ENCODE assay signal across 8 cellular contexts in genomic region chrX:47482512-47483309, GRCh38. TPM values are rescaled to one million over a fixed set of nuclear protein-coding genes. Genes with fewer than 3 reads are reported as not detected.
DNase-seq lines count a peak whose midpoint lies in the region; ATAC-seq and TF ChIP-seq lines count a peak whose summit lies in the region.

TSS of gene ZNF41 (minus strand) at chrX:47483222. CDS start at chrX:47467481, 15,741 bp downstream.

- no peaks in the 10 kb centered on the region for H3K9me2 ChIP-seq in GM23248 (ENCODE audit: insufficient read depth)
- no peaks in the 10 kb centered on the region for H3K9me2 ChIP-seq in Karpas-422 (replicated peaks; ENCODE audit: insufficient read depth, low read length)

- TF ChIP-seq CTCF in Peyer's patch (IDR thresholded peaks at IDR 0.05), result no peak

- intact Hi-C loops in naive thymus-derived CD4-positive, alpha-beta T cell (cut with micrococcal nuclease), result loop anchor here (1.0 to 10.0 kb wide), 17 partner anchors 41 to 355 kb away; partner anchors contain the start of genes ARAF (in 2 of the 2), CDK16 (in 2 of the 2), ELK1 (in 2 of the 2) and RBM10 (in 2 of the 2)

- H3K4me1 ChIP-seq in GM23248 (ENCODE audit: insufficient read depth) (peaks cover 22% of the 10 kb centered on the region), Karpas-422 (ENCODE audit: low read length) (peaks cover 27% of the 10 kb centered on the region), Peyer's patch (peaks cover 0 to 6% (median 2%) of the 10 kb centered on the region in 4 donors)
- peaks cover 9 to 22% of the 10 kb centered on the region in 2 donors for H3K4me1 ChIP-seq in naive thymus-derived CD4-positive, alpha-beta T cell (ENCODE audit: control insufficient read depth in 2 of 2, insufficient read depth in 2 of 2, low read length in 2 of 2)

- H3K79me2 ChIP-seq in GM23248 (ENCODE audit: insufficient read depth) (peaks cover 82% of the 10 kb centered on the region), Karpas-422 (ENCODE audit: low read length) (peaks cover 44% of the 10 kb centered on the region)

- H3K4me3 Mint-ChIP-seq in naive thymus-derived CD4-positive, alpha-beta T cell, result peak within 1 kb of the TSS; percentile 81 to 97 (median 90)
- peak within 1 kb of the TSS; percentile 85 for H3K4me3 Mint-ChIP-seq in stimulated activated memory B cell treated with anti-CD40 and anti-IgM and Interleukin-4, amounts not matched to agents 10 μg/mL and 1 μg/mL and 100 μg/mL, for 72 hours

- H3K27me3 ChIP-seq in GM23248 (replicated peaks; ENCODE audit: insufficient read depth) (no peaks in the 10 kb centered on the region), Karpas-422 (ENCODE audit: low read length) (no peaks in the 10 kb centered on the region), Peyer's patch (no peaks in the 10 kb centered on the region)
- H3K27me3 ChIP-seq in naive thymus-derived CD4-positive, alpha-beta T cell (ENCODE audit: control insufficient read depth in 2 of 2, insufficient read depth in 2 of 2, low read length in 2 of 2), result no peaks in the 10 kb centered on the region

- H3K36me3 ChIP-seq in GM23248 (ENCODE audit: low read depth), result no peaks in the 10 kb centered on the region
- no peaks in the 10 kb centered on the region for H3K36me3 ChIP-seq in Karpas-422 (ENCODE audit: insufficient read depth, low read length)
- H3K36me3 ChIP-seq in Peyer's patch, result no peaks in the 10 kb centered on the region
- H3K36me3 ChIP-seq in naive thymus-derived CD4-positive, alpha-beta T cell (ENCODE audit: control insufficient read depth in 2 of 3, insufficient read depth in 3 of 3, low read length in 3 of 3), result no peaks in the 10 kb centered on the region

- ATAC-seq in naive thymus-derived CD4-positive, alpha-beta T cell, result peak; percentile 95
- peak; percentile 97 for ATAC-seq in stimulated activated memory B cell treated with anti-CD40 and anti-IgM and Interleukin-4, amounts not matched to agents 10 μg/mL and 1 μg/mL and 100 μg/mL, for 72 hours

- H3K4me3 ChIP-seq in GM23248, result peak within 1 kb of the TSS; percentile 87
- peak within 1 kb of the TSS; percentile 63 for H3K4me3 ChIP-seq in Karpas-422 (ENCODE audit: low read length)
- peak within 1 kb of the TSS; percentile 65 to 91 (median 78) for H3K4me3 ChIP-seq in Peyer's patch
- H3K4me3 ChIP-seq in naive thymus-derived CD4-positive, alpha-beta T cell (ENCODE audit: low read length), result peak within 1 kb of the TSS; percentile 85

- TF ChIP-seq POLR2A in Peyer's patch (IDR thresholded peaks at IDR 0.05), result peak; percentile 28 to 51

- CTCF ChIA-PET in naive thymus-derived CD4-positive, alpha-beta T cell (lab: Charles Lee), result no interaction called here

- peaks cover 0 to 1% (median 0%) of the 10 kb centered on the region in 11 donors for H3K9me3 Mint-ChIP-seq in naive thymus-derived CD4-positive, alpha-beta T cell
- no peaks in the 10 kb centered on the region for H3K9me3 Mint-ChIP-seq in stimulated activated memory B cell treated with anti-CD40 and anti-IgM and Interleukin-4, amounts not matched to agents 10 μg/mL and 1 μg/mL and 100 μg/mL, for 72 hours

- POLR2A ChIA-PET in naive thymus-derived CD4-positive, alpha-beta T cell (lab: Charles Lee), result interaction anchor here (1.0 to 1.1 kb wide), 2 partner anchors 73 to 98 kb away, joined by 3 to 4 read pairs; no protein-coding TSS in a partner anchor

- H3K27ac ChIP-seq in GM23248 (peak within 1 kb of the TSS; percentile 95), Karpas-422 (ENCODE audit: low read length) (peak within 1 kb of the TSS; percentile 63), Peyer's patch (peak within 1 kb of the TSS; percentile 91 to 99 (median 96))
- peak within 1 kb of the TSS; percentile 88 for H3K27ac ChIP-seq in naive thymus-derived CD4-positive, alpha-beta T cell (ENCODE audit: low read depth, low read length)

- H3K4me2 ChIP-seq in GM23248 (ENCODE audit: unreplicated experiment) (peak within 1 kb of the TSS; percentile 97), Karpas-422 (ENCODE audit: low read depth, low read length, poor library complexity, severe bottlenecking) (peak within 1 kb of the TSS; percentile 81)

- DNase-seq in DMS79 treated with DMSO at 0.1 percent for 48 hours (lab: John Stamatoyannopoulos, UW), result peak; percentile 69
- peak; percentile 85 for DNase-seq in GM23248
- peak; percentile 94 for DNase-seq in Karpas-422
- peak; percentile 76 to 87 (median 81) for DNase-seq in Peyer's patch
- DNase-seq in activated T-helper 1 cell treated with Interleukin-2 at 50 U/mL for 16 hours (ENCODE audit: low read depth), result peak; percentile 58
- peak; percentile 70 for DNase-seq in fibroblast of gingiva (ENCODE audit: low read depth)
- DNase-seq in naive thymus-derived CD4-positive, alpha-beta T cell, result peak; percentile 48 to 84 (median 76)

- H3K9ac ChIP-seq in GM23248 (peak within 1 kb of the TSS; percentile 97), Karpas-422 (ENCODE audit: low read length) (peak within 1 kb of the TSS; percentile 81)

- no peaks in the 10 kb centered on the region for H3K27me3 Mint-ChIP-seq in naive thymus-derived CD4-positive, alpha-beta T cell
- no peaks in the 10 kb centered on the region for H3K27me3 Mint-ChIP-seq in stimulated activated memory B cell treated with anti-CD40 and anti-IgM and Interleukin-4, amounts not matched to agents 10 μg/mL and 1 μg/mL and 100 μg/mL, for 72 hours

- in situ Hi-C loops in GM23248 (cut with MboI), result no loop called here

- 0 to 2% methylated on average over 41 of the region's 77 CpGs for WGBS in GM23248 (ENCODE audit: low coverage in 1 of 2, low lambda C conversion rate in 2 of 2, missing lambda C conversion rate in 2 of 2), 2 experiments

- H3K9me3 ChIP-seq in GM23248 (ENCODE audit: low read depth), result no peaks in the 10 kb centered on the region
- no peaks in the 10 kb centered on the region for H3K9me3 ChIP-seq in Karpas-422 (ENCODE audit: low read length)
- no peaks in the 10 kb centered on the region for H3K9me3 ChIP-seq in Peyer's patch
- H3K9me3 ChIP-seq in naive thymus-derived CD4-positive, alpha-beta T cell (ENCODE audit: control insufficient read depth in 2 of 3, low read length in 3 of 3), result no peaks in the 10 kb centered on the region

- H4K20me1 ChIP-seq in GM23248 (ENCODE audit: insufficient read depth) (no peaks in the 10 kb centered on the region), Karpas-422 (ENCODE audit: insufficient read depth, low read depth, low read length) (no peaks in the 10 kb centered on the region)

- peaks cover 0 to 7% (median 0%) of the 10 kb centered on the region in 5 donors for H3K36me3 Mint-ChIP-seq in naive thymus-derived CD4-positive, alpha-beta T cell
- H3K36me3 Mint-ChIP-seq in stimulated activated memory B cell treated with anti-CD40 and anti-IgM and Interleukin-4, amounts not matched to agents 10 μg/mL and 1 μg/mL and 100 μg/mL, for 72 hours, result peaks cover 4% of the 10 kb centered on the region

- peaks cover 22 to 50% (median 37%) of the 10 kb centered on the region in 7 donors for H3K4me1 Mint-ChIP-seq in naive thymus-derived CD4-positive, alpha-beta T cell
- peaks cover 37% of the 10 kb centered on the region for H3K4me1 Mint-ChIP-seq in stimulated activated memory B cell treated with anti-CD40 and anti-IgM and Interleukin-4, amounts not matched to agents 10 μg/mL and 1 μg/mL and 100 μg/mL, for 72 hours

- H2AFZ ChIP-seq in GM23248 (peak within 1 kb of the TSS; percentile 88), Karpas-422 (ENCODE audit: low read length) (no peak within 1 kb of the TSS)

- H3F3A ChIP-seq in GM23248 (ENCODE audit: insufficient read depth), result no peaks in the 10 kb centered on the region

- H3K27ac Mint-ChIP-seq in naive thymus-derived CD4-positive, alpha-beta T cell, result peak within 1 kb of the TSS; percentile 82 to 98 (median 96)
- peak within 1 kb of the TSS; percentile 82 for H3K27ac Mint-ChIP-seq in stimulated activated memory B cell treated with anti-CD40 and anti-IgM and Interleukin-4, amounts not matched to agents 10 μg/mL and 1 μg/mL and 100 μg/mL, for 72 hours

RNA-seq across cellular contexts. Expression of gene ZNF41, which starts in this region (rescaled TPM):
- total RNA-seq in GM23248 (2014; rRNA removed; shearing (Covaris generic)), result 7.1 and 8.5 TPM in 2 replicates
- 6.1 and 6.3 TPM in 2 replicates for polyA plus RNA-seq in GM23248 (2016; fragmentation: Nextera tagmentation; extraction: Ambion mirVana)
- total RNA-seq in Karpas-422 (2014; rRNA removed; shearing (Covaris generic); ENCODE audit: low replicate concordance), result 9.7 and 11.1 TPM in 2 replicates
- 10 to 100 TPM; 10.3 to 21.2 (median 16.1) TPM for total RNA-seq in Peyer's patch
- total RNA-seq in naive thymus-derived CD4-positive, alpha-beta T cell, result 10 to 100 TPM in 4 of 5 experiments, 1 to 10 TPM in 1; 7.5 to 17.8 (median 14.7) TPM
- 10 to 100 TPM in 1 of 2 donors, 1 to 10 TPM in 1; 4.8 to 10.6 TPM for polyA plus RNA-seq in naive thymus-derived CD4-positive, alpha-beta T cell

Comparison
In these comparisons a context has a peak if more than half of its experiments do, and no peak if none do; other contexts are left out.
1. Peak in every context shown above with its lines: DNase-seq, ATAC-seq, H3K4me3 ChIP-seq and H3K27ac ChIP-seq.